Comparison of ENCODE assay signal across 18 cellular contexts in genomic region chr5:38576971-38577684, GRCh38. TPM values are rescaled to one million over a fixed set of nuclear protein-coding genes. Genes with fewer than 3 reads are reported as not detected.
DNase-seq lines count a peak whose midpoint lies in the region; ATAC-seq, FAIRE-seq and TF ChIP-seq lines count a peak whose summit lies in the region.
"Had no signal": no experiment of that assay in that cellular context is flagged by ENCODE, and none has a peak within 500 bp of the region (broad histone marks: within the 10 kb centered on the region; RNA-seq: fewer than 3 reads in every experiment).

No MANE protein-coding gene starts in this region.

- no peaks in the 10 kb centered on the region for H3K9me3 Mint-ChIP-seq in stimulated activated memory B cell treated with anti-CD40 and anti-IgM and Interleukin-4, amounts not matched to agents 10 μg/mL and 1 μg/mL and 100 μg/mL, for 72 hours
- H3K9me3 Mint-ChIP-seq: CD8-positive, alpha-beta T cell; H9 had no signal

- H2AFZ ChIP-seq in neural cell (ENCODE audit: low read depth, low read length), result no peak overlapping the region
- H2AFZ ChIP-seq: GM23248 had no signal

- H3K27ac ChIP-seq in neural cell (ENCODE audit: low read length), result no peak overlapping the region
- H3K27ac ChIP-seq: GM23248, SK-N-MC had no signal

- DNase-seq in left ventricle myocardium superior, result no peak
- DNase-seq in Right ventricle myocardium inferior (ENCODE audit: missing footprints), result no peak
- no peak for DNase-seq in HTR-8/SVneo (ENCODE audit: insufficient read length, low spot score)
- DNase-seq: ACHN; C1 segment of cervical spinal cord; CD8-positive, alpha-beta T cell; H9; KG1; NCI-H1930; NCI-H82 had no signal

- H3K9ac ChIP-seq in neural cell (ENCODE audit: low read length), result no peak overlapping the region
- H3K9ac ChIP-seq: GM23248 had no signal

- peaks cover 3% of the 10 kb centered on the region for H3F3A ChIP-seq in neural cell (ENCODE audit: insufficient read depth, low read length, poor library complexity, severe bottlenecking)

- no peaks in the 10 kb centered on the region for H4K20me1 ChIP-seq in neural cell (ENCODE audit: insufficient read depth)

- H3K4me3 Mint-ChIP-seq in stimulated activated memory B cell treated with anti-CD40 and anti-IgM and Interleukin-4, amounts not matched to agents 10 μg/mL and 1 μg/mL and 100 μg/mL, for 72 hours, result no peak overlapping the region
- H3K4me3 Mint-ChIP-seq: CD8-positive, alpha-beta T cell; H9 had no signal

- peak overlapping the region; percentile 37 for H3K4me3 ChIP-seq in neural cell (ENCODE audit: low read length)
- H3K4me3 ChIP-seq: GM23248, SK-N-MC had no signal

- no peaks in the 10 kb centered on the region for H3K9me2 ChIP-seq in neural cell (ENCODE audit: insufficient read depth, low read length)

- peak; percentile 80 for FAIRE-seq in HTR-8/SVneo (lab: Jason Lieb, UNC)
- FAIRE-seq: G401.6 had no signal

- H3K27ac Mint-ChIP-seq in stimulated activated memory B cell treated with anti-CD40 and anti-IgM and Interleukin-4, amounts not matched to agents 10 μg/mL and 1 μg/mL and 100 μg/mL, for 72 hours, result no peak overlapping the region
- H3K27ac Mint-ChIP-seq: CD8-positive, alpha-beta T cell; H9 had no signal

- TF ChIP-seq CTCF in neural cell (IDR thresholded peaks at IDR 0.05; ENCODE audit: poor library complexity, severe bottlenecking), result no peak

- no peaks in the 10 kb centered on the region for H3K9me3 ChIP-seq in neural cell (ENCODE audit: low read length)

- H3K4me2 ChIP-seq in neural cell (ENCODE audit: low read length), result peak overlapping the region; percentile 31

- no peaks in the 10 kb centered on the region for H3K36me3 Mint-ChIP-seq in stimulated activated memory B cell treated with anti-CD40 and anti-IgM and Interleukin-4, amounts not matched to agents 10 μg/mL and 1 μg/mL and 100 μg/mL, for 72 hours
- H3K36me3 Mint-ChIP-seq: CD8-positive, alpha-beta T cell had no signal

- ATAC-seq in left ventricle myocardium superior, result peak; percentile 18
- ATAC-seq in Right ventricle myocardium inferior, result no peak
- peak; percentile 47 for ATAC-seq in stimulated activated memory B cell treated with anti-CD40 and anti-IgM and Interleukin-4, amounts not matched to agents 10 μg/mL and 1 μg/mL and 100 μg/mL, for 72 hours
- ATAC-seq in GM18520 (IDR thresholded peaks at IDR 0.05; ENCODE audit: unreplicated experiment), result no peak
- ATAC-seq in GM21576 (IDR thresholded peaks at IDR 0.05; ENCODE audit: unreplicated experiment), result no peak
- no peak for ATAC-seq in GM18873 (IDR thresholded peaks at IDR 0.05; ENCODE audit: low FRiP score, unreplicated experiment)
- ATAC-seq: CD8-positive, alpha-beta T cell had no signal

- H3K36me3 ChIP-seq in neural cell (ENCODE audit: insufficient read depth, low read length), result no peaks in the 10 kb centered on the region

- no peaks in the 10 kb centered on the region for H3K4me1 Mint-ChIP-seq in stimulated activated memory B cell treated with anti-CD40 and anti-IgM and Interleukin-4, amounts not matched to agents 10 μg/mL and 1 μg/mL and 100 μg/mL, for 72 hours

- intact Hi-C loops in left ventricle myocardium superior (cut with micrococcal nuclease), result no loop called here
- intact Hi-C loops in Right ventricle myocardium inferior (cut with DNase I), result no loop called here

- TF ChIP-seq RAD21 in neural cell (conservative IDR thresholded peaks at IDR 0.05), result no peak

- no peaks in the 10 kb centered on the region for H3K27me3 ChIP-seq in neural cell (ENCODE audit: insufficient read depth, low read depth, low read length)

- H3K79me2 ChIP-seq in neural cell (replicated peaks; ENCODE audit: insufficient read depth, low read length), result no peaks in the 10 kb centered on the region

- H3K27me3 Mint-ChIP-seq in stimulated activated memory B cell treated with anti-CD40 and anti-IgM and Interleukin-4, amounts not matched to agents 10 μg/mL and 1 μg/mL and 100 μg/mL, for 72 hours, result peaks cover 17% of the 10 kb centered on the region

- TF ChIP-seq EP300 in neural cell (conservative IDR thresholded peaks at IDR 0.05; ENCODE audit: poor library complexity, severe bottlenecking), result no peak

TF ChIP-seq in neural cell, 6 proteins besides CTCF, POLR2A, EP300 and RAD21:
- TF ChIP-seq EZH2 (IDR thresholded peaks at IDR 0.05; ENCODE audit: borderline replicate concordance, insufficient read depth, low read length, poor library complexity, severe bottlenecking) (no peak), SMC3 (conservative IDR thresholded peaks at IDR 0.05; ENCODE audit: poor library complexity) (no peak), POLR2AphosphoS5 (IDR thresholded peaks at IDR 0.05) (no peak), TAF1 (IDR thresholded peaks at IDR 0.05; ENCODE audit: low read depth) (no peak), MXI1 (conservative IDR thresholded peaks at IDR 0.05; ENCODE audit: poor library complexity, severe bottlenecking) (no peak), REST (IDR thresholded peaks at IDR 0.05; ENCODE audit: borderline replicate concordance) (no peak)

RNA-seq across cellular contexts. Expression of gene LIFR, which starts 20.7 kb away (rescaled TPM):
- total RNA-seq in left ventricle myocardium superior, result 61.1 TPM
- 56.1 TPM for total RNA-seq in Right ventricle myocardium inferior
- polyA plus RNA-seq in neural cell, result 5.8 and 6.1 TPM in 2 replicates
- 24.8 and 25.6 TPM in 2 replicates for polyA minus RNA-seq in neural cell
- total RNA-seq: CD8-positive, alpha-beta T cell had no signal

Comparison
In these comparisons a context has a peak if more than half of its experiments do, and no peak if none do; other contexts are left out.
1. ATAC-seq: peak in left ventricle myocardium superior (single experiment) and stimulated activated memory B cell treated with anti-CD40 and anti-IgM and Interleukin-4, amounts not matched to agents 10 μg/mL and 1 μg/mL and 100 μg/mL, for 72 hours (single experiment); none in Right ventricle myocardium inferior (single experiment), GM18520 (single experiment), GM21576 (single experiment) and GM18873 (single experiment).